Comparison of ENCODE assay signal across 20 cellular contexts in the genomic region with DNA sequence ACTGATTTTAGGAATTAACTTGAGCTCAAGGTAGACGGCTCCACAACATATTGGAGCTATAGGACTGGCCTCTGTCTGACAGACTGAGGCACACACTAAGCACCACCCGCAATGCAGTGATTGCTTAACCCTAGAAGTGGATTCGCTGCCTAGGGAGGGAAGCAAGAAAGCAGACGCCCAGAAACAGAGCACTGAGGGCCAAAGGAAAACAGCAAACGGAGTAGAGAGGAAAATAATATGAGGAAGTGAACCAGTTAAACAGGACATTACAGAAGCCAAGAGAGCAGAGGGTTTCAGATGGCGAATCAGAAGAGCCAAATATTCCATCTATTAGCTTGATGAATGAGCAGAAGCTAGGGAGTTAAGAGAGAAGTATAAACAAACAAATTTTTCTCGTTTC.
DNase-seq lines count a peak whose midpoint lies in the region; ATAC-seq and TF ChIP-seq lines count a peak whose summit lies in the region.
"Had no signal": no experiment of that assay in that cellular context is flagged by ENCODE, and none has a peak within 500 bp of the region (broad histone marks: within the 10 kb centered on the region; RNA-seq: fewer than 3 reads in every experiment).

No MANE protein-coding gene starts in this region.

- H3K36me3 Mint-ChIP-seq in CD14-positive monocyte (peaks cover 1 to 3% of the 10 kb centered on the region in 2 donors), WTC11 (no peaks in the 10 kb centered on the region)

- H4K20me1 ChIP-seq in GM23248 (ENCODE audit: insufficient read depth) (no peaks in the 10 kb centered on the region), MM.1S (ENCODE audit: insufficient read depth, low read length) (no peaks in the 10 kb centered on the region)

- H3K9me2 ChIP-seq in GM23248 (ENCODE audit: insufficient read depth) (no peaks in the 10 kb centered on the region), MM.1S (replicated peaks; ENCODE audit: insufficient read depth, low read length) (no peaks in the 10 kb centered on the region)

- H2AFZ ChIP-seq in GM23248 (no peak overlapping the region), MM.1S (ENCODE audit: low read length) (no peak overlapping the region)

- peaks cover 6% of the 10 kb centered on the region; the same call in 1 of the 2 replicates for H3F3A ChIP-seq in GM23248 (ENCODE audit: insufficient read depth)
- no peaks in the 10 kb centered on the region for H3F3A ChIP-seq in MM.1S (ENCODE audit: insufficient read depth, low read length)

- H3K9me3 Mint-ChIP-seq in CD14-positive monocyte (no peaks in the 10 kb centered on the region), WTC11 (no peaks in the 10 kb centered on the region)
- H3K9me3 Mint-ChIP-seq: natural killer cell had no signal

- intact Hi-C loops in CD14-positive monocyte (cut with micrococcal nuclease) = no loop called here
- intact Hi-C loops in ascending aorta (cut with DNase I) = no loop called here

- H3K9me3 ChIP-seq in GM23248 (ENCODE audit: low read depth) (no peaks in the 10 kb centered on the region), ascending aorta (peaks cover 0 to 6% of the 10 kb centered on the region in 2 donors), MM.1S (replicated peaks; ENCODE audit: insufficient read depth, low read length) (no peaks in the 10 kb centered on the region)
- H3K9me3 ChIP-seq: psoas muscle, upper lobe of left lung had no signal

- H3K27me3 Mint-ChIP-seq in CD14-positive monocyte (ENCODE audit: low read depth in 3 of 3) (no peaks in the 10 kb centered on the region), WTC11 (ENCODE audit: low read depth) (no peaks in the 10 kb centered on the region; the same call in 1 of the 2 replicates)
- H3K27me3 Mint-ChIP-seq: CD8-positive, alpha-beta memory T cell had no signal

- CTCF ChIA-PET in WTC11 (lab: Charles Lee) = interaction anchor here (1.6 kb wide), 1 partner anchor 28 kb away, joined by 3 read pairs; no protein-coding TSS in a partner anchor

- H3K4me2 ChIP-seq in GM23248 (ENCODE audit: unreplicated experiment) = no peak overlapping the region
- no peak overlapping the region for H3K4me2 ChIP-seq in MM.1S (ENCODE audit: low read depth, low read length)
- H3K4me2 ChIP-seq: KMS-11 had no signal

- H3K4me3 ChIP-seq in GM23248 = no peak overlapping the region
- no peak overlapping the region for H3K4me3 ChIP-seq in ascending aorta
- H3K4me3 ChIP-seq in MM.1S (ENCODE audit: low read length) = no peak overlapping the region
- H3K4me3 ChIP-seq: psoas muscle, upper lobe of left lung had no signal

- TF ChIP-seq CTCF in CD14-positive monocyte (IDR thresholded peaks at IDR 0.05) (no peak), WTC11 (IDR thresholded peaks at IDR 0.05) (no peak), ascending aorta (IDR thresholded peaks at IDR 0.05) (no peak), MM.1S (IDR thresholded peaks at IDR 0.05; ENCODE audit: low read length) (no peak)

- H3K4me3 Mint-ChIP-seq in CD14-positive monocyte (peak overlapping the region in 1 of 2 donors; percentile 28), WTC11 (no peak overlapping the region)
- H3K4me3 Mint-ChIP-seq: CD8-positive, alpha-beta memory T cell; natural killer cell; stimulated activated effector memory CD8-positive, alpha-beta T cell treated with anti-CD3 and anti-CD28 coated beads, Interleukin-12 subunit alpha, Interleukin-12 subunit beta, amount 100 ng/mL, for 72 hours had no signal

- H3K4me1 Mint-ChIP-seq in CD14-positive monocyte (peaks cover 17% of the 10 kb centered on the region), WTC11 (no peaks in the 10 kb centered on the region)

- H3K36me3 ChIP-seq in GM23248 (ENCODE audit: low read depth) = no peaks in the 10 kb centered on the region
- H3K36me3 ChIP-seq in ascending aorta = no peaks in the 10 kb centered on the region
- H3K36me3 ChIP-seq in MM.1S (replicated peaks; ENCODE audit: insufficient read depth, low read length) = no peaks in the 10 kb centered on the region
- H3K36me3 ChIP-seq: upper lobe of left lung had no signal

- POLR2A ChIA-PET in WTC11 (lab: Charles Lee) = interaction anchor here (0.5 kb wide), 1 partner anchor 12 kb away, joined by 3 read pairs; no protein-coding TSS in a partner anchor

- H3K4me1 ChIP-seq in GM23248 (ENCODE audit: insufficient read depth) (peaks cover 9% of the 10 kb centered on the region), ascending aorta (no peaks in the 10 kb centered on the region), MM.1S (ENCODE audit: low read length) (no peaks in the 10 kb centered on the region)
- H3K4me1 ChIP-seq: psoas muscle had no signal

- H3K27ac Mint-ChIP-seq in CD14-positive monocyte = peak overlapping the region in 4 of 7 donors; percentile 28 to 76 (median 59)
- no peak overlapping the region for H3K27ac Mint-ChIP-seq in WTC11
- H3K27ac Mint-ChIP-seq: CD8-positive, alpha-beta memory T cell; natural killer cell; stimulated activated effector memory CD8-positive, alpha-beta T cell treated with anti-CD3 and anti-CD28 coated beads, Interleukin-12 subunit alpha, Interleukin-12 subunit beta, amount 100 ng/mL, for 72 hours had no signal

- H3K27me3 ChIP-seq in GM23248 (replicated peaks; ENCODE audit: insufficient read depth) (no peaks in the 10 kb centered on the region), ascending aorta (no peaks in the 10 kb centered on the region), MM.1S (replicated peaks; ENCODE audit: insufficient read depth, low read length) (no peaks in the 10 kb centered on the region)
- H3K27me3 ChIP-seq: upper lobe of left lung had no signal

- WGBS in GM23248 (ENCODE audit: low coverage in 1 of 2, low lambda C conversion rate in 2 of 2, missing lambda C conversion rate in 2 of 2), 2 experiments = 56 to 63% methylated on average over 7 of the region's 7 CpGs

- H3K79me2 ChIP-seq in GM23248 (ENCODE audit: insufficient read depth) = no peaks in the 10 kb centered on the region
- H3K79me2 ChIP-seq in MM.1S (ENCODE audit: low read length) = no peaks in the 10 kb centered on the region

- in situ Hi-C loops in GM23248 (cut with MboI) = no loop called here

- no peak overlapping the region for H3K27ac ChIP-seq in GM23248
- H3K27ac ChIP-seq in ascending aorta = peak overlapping the region in 1 of 2 donors; percentile 19
- no peak overlapping the region for H3K27ac ChIP-seq in MM.1S (ENCODE audit: low read length)
- H3K27ac ChIP-seq: KMS-11, psoas muscle had no signal

- ATAC-seq in WTC11 = peak; percentile 38; the same call in 1 of the 2 replicates
- ATAC-seq: natural killer cell; psoas muscle; stimulated activated effector memory CD8-positive, alpha-beta T cell treated with anti-CD3 and anti-CD28 coated beads, Interleukin-12 subunit alpha, Interleukin-12 subunit beta, amount 100 ng/mL, for 72 hours had no signal

- DNase-seq in CD14-positive monocyte (ENCODE audit: low spot score) (no peak), WTC11 (ENCODE audit: low spot score) (no peak), globus pallidus (ENCODE audit: low spot score) (peak; percentile 7), medulla oblongata (ENCODE audit: extremely low spot score) (peak; percentile 11), GM23248 (no peak), ascending aorta (ENCODE audit: low spot score in 2 of 2) (no peak), MM.1S (no peak)
- DNase-seq in stimulated activated CD4-positive, alpha-beta T cell treated with anti-CD3 and anti-CD28 coated beads, Interleukin-15, amount 100 ng/mL, for 24 hours = no peak
- DNase-seq: activated CD4-positive, alpha-beta T cell treated with anti-CD3 and anti-CD28 coated beads for 4 hours; activated CD8-positive, alpha-beta memory T cell treated with anti-CD3 and anti-CD28 coated beads, Interleukin-2, amount 50 U/mL, for 4 hours; CD8-positive, alpha-beta memory T cell; mammary epithelial cell; natural killer cell; NCI-H1417; NCI-H2171; NCI-H748 treated with DMSO at 0.1 percent for 48 hours; psoas muscle; upper lobe of left lung had no signal

- H3K9ac ChIP-seq in GM23248 (no peak overlapping the region), MM.1S (ENCODE audit: low read length) (no peak overlapping the region)
- H3K9ac ChIP-seq: KMS-11 had no signal

TF ChIP-seq in WTC11, 78 proteins besides CTCF, POLR2A, EP300 and RAD21 (continues in another document):
- TF ChIP-seq CREM (CRISPR knock-in tag; IDR thresholded peaks at IDR 0.05) = no peak
- no peak for TF ChIP-seq TCF7 (CRISPR knock-in tag; IDR thresholded peaks at IDR 0.05; ENCODE audit: low read depth)
- TF ChIP-seq, protein P1, sequence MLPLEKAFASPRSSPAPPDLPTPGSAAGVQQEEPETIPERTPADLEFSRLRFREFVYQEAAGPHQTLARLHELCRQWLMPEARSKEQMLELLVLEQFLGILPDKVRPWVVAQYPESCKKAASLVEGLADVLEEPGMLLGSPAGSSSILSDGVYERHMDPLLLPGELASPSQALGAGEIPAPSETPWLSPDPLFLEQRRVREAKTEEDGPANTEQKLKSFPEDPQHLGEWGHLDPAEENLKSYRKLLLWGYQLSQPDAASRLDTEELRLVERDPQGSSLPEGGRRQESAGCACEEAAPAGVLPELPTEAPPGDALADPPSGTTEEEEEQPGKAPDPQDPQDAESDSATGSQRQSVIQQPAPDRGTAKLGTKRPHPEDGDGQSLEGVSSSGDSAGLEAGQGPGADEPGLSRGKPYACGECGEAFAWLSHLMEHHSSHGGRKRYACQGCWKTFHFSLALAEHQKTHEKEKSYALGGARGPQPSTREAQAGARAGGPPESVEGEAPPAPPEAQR (CRISPR knock-in tag; IDR thresholded peaks at IDR 0.05) = no peak
- TF ChIP-seq, protein P2, sequence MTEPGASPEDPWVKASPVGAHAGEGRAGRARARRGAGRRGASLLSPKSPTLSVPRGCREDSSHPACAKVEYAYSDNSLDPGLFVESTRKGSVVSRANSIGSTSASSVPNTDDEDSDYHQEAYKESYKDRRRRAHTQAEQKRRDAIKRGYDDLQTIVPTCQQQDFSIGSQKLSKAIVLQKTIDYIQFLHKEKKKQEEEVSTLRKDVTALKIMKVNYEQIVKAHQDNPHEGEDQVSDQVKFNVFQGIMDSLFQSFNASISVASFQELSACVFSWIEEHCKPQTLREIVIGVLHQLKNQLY (CRISPR knock-in tag; IDR thresholded peaks at IDR 0.05) = no peak
- TF ChIP-seq, protein P3, sequence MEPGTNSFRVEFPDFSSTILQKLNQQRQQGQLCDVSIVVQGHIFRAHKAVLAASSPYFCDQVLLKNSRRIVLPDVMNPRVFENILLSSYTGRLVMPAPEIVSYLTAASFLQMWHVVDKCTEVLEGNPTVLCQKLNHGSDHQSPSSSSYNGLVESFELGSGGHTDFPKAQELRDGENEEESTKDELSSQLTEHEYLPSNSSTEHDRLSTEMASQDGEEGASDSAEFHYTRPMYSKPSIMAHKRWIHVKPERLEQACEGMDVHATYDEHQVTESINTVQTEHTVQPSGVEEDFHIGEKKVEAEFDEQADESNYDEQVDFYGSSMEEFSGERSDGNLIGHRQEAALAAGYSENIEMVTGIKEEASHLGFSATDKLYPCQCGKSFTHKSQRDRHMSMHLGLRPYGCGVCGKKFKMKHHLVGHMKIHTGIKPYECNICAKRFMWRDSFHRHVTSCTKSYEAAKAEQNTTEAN (CRISPR knock-in tag; IDR thresholded peaks at IDR 0.05) = no peak
- TF ChIP-seq SMAD3 (CRISPR knock-in tag; IDR thresholded peaks at IDR 0.05; ENCODE audit: borderline replicate concordance) = no peak
- no peak for TF ChIP-seq NR3C1 (CRISPR knock-in tag; conservative IDR thresholded peaks at IDR 0.05; ENCODE audit: low read depth)
- TF ChIP-seq HMGA2 (CRISPR knock-in tag; IDR thresholded peaks at IDR 0.05) = no peak
- no peak for TF ChIP-seq SOX15 (CRISPR knock-in tag; IDR thresholded peaks at IDR 0.05)

Comparison
In these comparisons a context has a peak if more than half of its experiments do, and no peak if none do; other contexts are left out.
1. DNase-seq: peak in globus pallidus (single experiment) and medulla oblongata (single experiment); none in CD14-positive monocyte (single experiment), WTC11 (single experiment), GM23248 (single experiment), ascending aorta (0 of 2), MM.1S (single experiment) and stimulated activated CD4-positive, alpha-beta T cell treated with anti-CD3 and anti-CD28 coated beads, Interleukin-15, amount 100 ng/mL, for 24 hours (single experiment).